19 cellular contexts compared by ENCODE assay signal in genomic region chr5:76685598-76686169, GRCh38. TPM values are rescaled to one million over a fixed set of nuclear protein-coding genes. Genes with fewer than 3 reads are reported as not detected.
DNase-seq lines count a peak whose midpoint lies in the region; ATAC-seq, FAIRE-seq and TF ChIP-seq lines count a peak whose summit lies in the region.
"Had no signal": no experiment of that assay in that cellular context is flagged by ENCODE, and none has a peak within 500 bp of the region (broad histone marks: within the 10 kb centered on the region; RNA-seq: fewer than 3 reads in every experiment).

No MANE protein-coding gene starts in this region.

- H3K79me2 ChIP-seq in Loucy (ENCODE audit: insufficient read depth, low read length), result no peaks in the 10 kb centered on the region

- H3K4me1 ChIP-seq in A673 (ENCODE audit: insufficient read depth, low read length, poor library complexity, severe bottlenecking), result peaks cover 76% of the 10 kb centered on the region
- H3K4me1 ChIP-seq in Loucy (ENCODE audit: insufficient read depth, low read length, poor library complexity, severe bottlenecking), result peaks cover 75% of the 10 kb centered on the region

- ATAC-seq in activated T-helper 17 cell treated with anti-CD3 and anti-CD28 coated beads, Interleukin-2, amount 50 U/mL, for 72 hours (replicated peaks), result no peak
- ATAC-seq in left colon, result peak; percentile 58

- H3K27ac Mint-ChIP-seq in activated T-helper 17 cell treated with anti-CD3 and anti-CD28 coated beads, Interleukin-2, amount 50 U/mL, for 72 hours, result peak overlapping the region; percentile 7

- H3F3A ChIP-seq in Loucy (ENCODE audit: low read depth), result 0 out of 2 replicates have a peak, but pooled peaks cover 17% of the 10 kb centered on the region

- H3K4me3 ChIP-seq in A673 (ENCODE audit: low read depth, low read length, poor library complexity, severe bottlenecking), result no peak overlapping the region
- no peak overlapping the region for H3K4me3 ChIP-seq in Loucy (ENCODE audit: low read length, poor library complexity, severe bottlenecking)
- H3K4me3 ChIP-seq: GM23248, MG63 had no signal

- POLR2A ChIA-PET in A673 (lab: Charles Lee; ENCODE audit: low non-redundant PET), result no interaction called here

- no peak overlapping the region for H3K4me3 Mint-ChIP-seq in activated T-helper 17 cell treated with anti-CD3 and anti-CD28 coated beads, Interleukin-2, amount 50 U/mL, for 72 hours
- H3K4me3 Mint-ChIP-seq: CD14-positive monocyte had no signal

- intact Hi-C loops in A673 (cut with micrococcal nuclease; ENCODE audit: unreplicated experiment) (no loop called here), left colon (cut with DNase I, micrococcal nuclease) (no loop called here)

- no peak for DNase-seq in A673 (ENCODE audit: low spot score)
- no peak for DNase-seq in left colon
- DNase-seq in DMS 273 (lab: John Stamatoyannopoulos, UW; ENCODE audit: unreplicated experiment), result no peak
- DNase-seq in NCI-H82 treated with DMSO at 0.1 percent for 48 hours (lab: John Stamatoyannopoulos, UW; ENCODE audit: unreplicated experiment), result no peak
- DNase-seq in urothelium cell line (ENCODE audit: low spot score), result no peak
- DNase-seq in effector CD4-positive, alpha-beta T cell, result no peak
- DNase-seq: DMS79, GM23248, KBM-7, MG63, NCI-H1092 treated with DMSO at 0.1 percent for 48 hours, NCI-H1694, NCI-H2107, SIG-M5 had no signal

- CTCF ChIA-PET in A673 (lab: Charles Lee), result no interaction called here

- H4K20me1 ChIP-seq in Loucy (ENCODE audit: insufficient read depth, low read length, poor library complexity, severe bottlenecking), result no peaks in the 10 kb centered on the region

- no peak for FAIRE-seq in urothelium cell line (lab: Jason Lieb, UNC)
- FAIRE-seq: A204.1, HTR-8/SVneo had no signal

- no peaks in the 10 kb centered on the region for H3K9me2 ChIP-seq in Loucy (replicated peaks; ENCODE audit: low read depth, low read length)

- H3K36me3 Mint-ChIP-seq in activated T-helper 17 cell treated with anti-CD3 and anti-CD28 coated beads, Interleukin-2, amount 50 U/mL, for 72 hours (ENCODE audit: low read depth), result peaks cover 93% of the 10 kb centered on the region

- H3K27me3 ChIP-seq in A673 (replicated peaks; ENCODE audit: insufficient read depth, low read depth, low read length, poor library complexity) (no peaks in the 10 kb centered on the region), Loucy (ENCODE audit: insufficient read depth, low read length, poor library complexity, severe bottlenecking) (no peaks in the 10 kb centered on the region)
- H3K27me3 ChIP-seq: MG63 had no signal

- peaks cover 5% of the 10 kb centered on the region for H3K4me1 Mint-ChIP-seq in activated T-helper 17 cell treated with anti-CD3 and anti-CD28 coated beads, Interleukin-2, amount 50 U/mL, for 72 hours
- H3K4me1 Mint-ChIP-seq: CD14-positive monocyte had no signal

- H2AFZ ChIP-seq in Loucy (ENCODE audit: low read length), result no peak overlapping the region
- H2AFZ ChIP-seq: GM23248 had no signal

- H3K9me3 Mint-ChIP-seq in activated T-helper 17 cell treated with anti-CD3 and anti-CD28 coated beads, Interleukin-2, amount 50 U/mL, for 72 hours, result no peaks in the 10 kb centered on the region

- no peak overlapping the region for H3K9ac ChIP-seq in Loucy (ENCODE audit: low read depth, low read length, poor library complexity, severe bottlenecking)
- H3K9ac ChIP-seq: GM23248 had no signal

- H3K27me3 Mint-ChIP-seq in activated T-helper 17 cell treated with anti-CD3 and anti-CD28 coated beads, Interleukin-2, amount 50 U/mL, for 72 hours, result no peaks in the 10 kb centered on the region

- peak overlapping the region; percentile 87 for H3K27ac ChIP-seq in A673 (ENCODE audit: low read depth, low read length, poor library complexity, severe bottlenecking)
- H3K27ac ChIP-seq: GM23248 had no signal

- H3K36me3 ChIP-seq in A673 (ENCODE audit: insufficient read depth, low read length, poor library complexity, severe bottlenecking) (peaks cover 5% of the 10 kb centered on the region), Loucy (ENCODE audit: insufficient read depth, low read length) (peaks cover 10% of the 10 kb centered on the region; the same call in 1 of the 2 replicates)
- H3K36me3 ChIP-seq: MG63 had no signal

- no peak for TF ChIP-seq CTCF in A673 (conservative IDR thresholded peaks at IDR 0.05; ENCODE audit: low read depth, low read length)
- no peak for TF ChIP-seq CTCF in Loucy (conservative IDR thresholded peaks at IDR 0.05; ENCODE audit: low read length)

- H3K4me2 ChIP-seq in Loucy (ENCODE audit: low read depth, low read length, poor library complexity, severe bottlenecking), result peak overlapping the region; percentile 54

- BruUV-seq in A673 (replicated peaks; lab: Mats Ljungman, UMichigan), result no TSS peak

- H3K9me3 ChIP-seq in A673 (ENCODE audit: low read depth, low read length, poor library complexity, severe bottlenecking) (no peaks in the 10 kb centered on the region), Loucy (ENCODE audit: insufficient read depth, low read depth, low read length) (no peaks in the 10 kb centered on the region)
- H3K9me3 ChIP-seq: MG63 had no signal

RNA-seq across cellular contexts. Expression of gene F2R, which starts 30.2 kb away (rescaled TPM):
- 83.3 and 92.1 TPM in 2 replicates for total RNA-seq in A673 (2021)
- 10 to 100 TPM in 1 of 2 donors, 1 to 10 TPM in 1; 9.4 to 33.4 TPM for total RNA-seq in activated T-helper 17 cell treated with anti-CD3 and anti-CD28 coated beads, Interleukin-2, amount 50 U/mL, for 72 hours
- 1 to 10 TPM; 5.3 to 5.5 TPM for total RNA-seq in left colon
